9 cellular contexts compared by ENCODE assay signal in the genomic region with DNA sequence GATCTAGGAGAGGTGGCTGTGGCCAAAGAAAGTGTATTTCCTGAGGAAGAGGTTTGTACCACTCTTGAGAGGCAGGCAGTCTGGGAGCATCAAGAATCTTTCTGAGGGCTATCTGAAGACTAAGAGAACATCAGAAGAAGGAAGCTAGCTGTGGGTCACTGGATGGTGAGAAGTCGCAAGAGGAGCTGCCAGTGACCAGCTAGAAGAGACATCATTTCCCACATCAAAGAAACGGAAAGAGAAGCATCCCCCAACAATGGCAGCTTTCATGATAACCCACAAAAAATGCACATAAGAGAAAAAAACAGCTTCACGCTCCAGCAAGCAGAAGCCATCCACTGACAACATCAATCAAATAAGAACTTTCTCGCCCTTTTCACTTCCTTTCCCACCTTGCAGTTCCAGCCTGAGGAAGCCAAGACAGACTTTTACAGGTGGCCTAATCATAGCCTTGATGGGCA. TPM values are rescaled to one million over a fixed set of nuclear protein-coding genes. Genes with fewer than 3 reads are reported as not detected.
DNase-seq lines count a peak whose midpoint lies in the region; ATAC-seq and TF ChIP-seq lines count a peak whose summit lies in the region.
"Had no signal": no experiment of that assay in that cellular context is flagged by ENCODE, and none has a peak within 500 bp of the region (broad histone marks: within the 10 kb centered on the region; RNA-seq: fewer than 3 reads in every experiment).

No MANE protein-coding gene starts in this region.

- H3K27me3 ChIP-seq in left ventricle myocardium inferior (ENCODE audit: low read depth): no peaks in the 10 kb centered on the region

- CTCF ChIA-PET in activated CD4-positive, alpha-beta T cell treated with anti-CD3 and anti-CD28 coated beads, Interleukin-2, amount 10 ng/mL, durations not matched to agents 7 days and 5 days (lab: Charles Lee): no interaction called here

- H3K36me3 ChIP-seq in left ventricle myocardium inferior: no peaks in the 10 kb centered on the region

- peak overlapping the region; percentile 32 for H3K4me3 Mint-ChIP-seq in activated CD4-positive, alpha-beta T cell treated with anti-CD3 and anti-CD28 coated beads, Interleukin-2, amount 10 ng/mL, durations not matched to agents 7 days and 5 days
- H3K4me3 Mint-ChIP-seq in naive thymus-derived CD8-positive, alpha-beta T cell: peak overlapping the region; percentile 53 to 79 (median 68)

- H3K36me3 Mint-ChIP-seq in activated CD4-positive, alpha-beta T cell treated with anti-CD3 and anti-CD28 coated beads, Interleukin-2, amount 10 ng/mL, durations not matched to agents 7 days and 5 days (ENCODE audit: low read depth): peaks cover 4% of the 10 kb centered on the region
- peaks cover 0 to 10% (median 0%) of the 10 kb centered on the region in 3 donors for H3K36me3 Mint-ChIP-seq in naive thymus-derived CD8-positive, alpha-beta T cell

- peaks cover 10% of the 10 kb centered on the region for H3K9me3 Mint-ChIP-seq in activated CD4-positive, alpha-beta T cell treated with anti-CD3 and anti-CD28 coated beads, Interleukin-2, amount 10 ng/mL, durations not matched to agents 7 days and 5 days
- H3K9me3 Mint-ChIP-seq in naive thymus-derived CD8-positive, alpha-beta T cell: peaks cover 0 to 31% (median 7%) of the 10 kb centered on the region in 9 donors

- no peaks in the 10 kb centered on the region for H3K9me3 ChIP-seq in left ventricle myocardium inferior (replicated peaks)

- H3K27ac ChIP-seq in left ventricle myocardium inferior (replicated peaks): no peak overlapping the region

- DNase-seq in activated CD4-positive, alpha-beta T cell treated with anti-CD3 and anti-CD28 coated beads, Interleukin-2, amount 10 ng/mL, durations not matched to agents 7 days and 5 days: peak; percentile 48
- DNase-seq in activated CD4-positive, alpha-beta T cell treated with anti-CD3 and anti-CD28 coated beads for 48 hours: no peak
- DNase-seq in KBM-7 (peak; percentile 31), left ventricle myocardium inferior (no peak), retina (no peak), omental fat pad (ENCODE audit: low spot score) (no peak)
- DNase-seq in naive thymus-derived CD8-positive, alpha-beta T cell: peak in 6 of 10 donors; percentile 24 to 65 (median 51)
- DNase-seq: Kasumi-1 had no signal

- POLR2A ChIA-PET in activated CD4-positive, alpha-beta T cell treated with anti-CD3 and anti-CD28 coated beads, Interleukin-2, amount 10 ng/mL, durations not matched to agents 7 days and 5 days (lab: Charles Lee): no interaction called here
- POLR2A ChIA-PET in naive thymus-derived CD8-positive, alpha-beta T cell (lab: Charles Lee): interaction anchor here (0.6 to 3.8 kb wide), 5 partner anchors 10 to 260 kb away, joined by 4 to 28 read pairs (median 5); a partner anchor contains a TSS

- ATAC-seq in GM21786 (IDR thresholded peaks at IDR 0.05; ENCODE audit: unreplicated experiment) (peak; percentile 84), omental fat pad (ENCODE audit: low FRiP score) (no peak)
- peak; percentile 75 to 81 for ATAC-seq in naive thymus-derived CD8-positive, alpha-beta T cell

- H3K4me1 ChIP-seq in left ventricle myocardium inferior: no peaks in the 10 kb centered on the region

- H3K4me1 Mint-ChIP-seq in activated CD4-positive, alpha-beta T cell treated with anti-CD3 and anti-CD28 coated beads, Interleukin-2, amount 10 ng/mL, durations not matched to agents 7 days and 5 days: peaks cover 42% of the 10 kb centered on the region
- H3K4me1 Mint-ChIP-seq in naive thymus-derived CD8-positive, alpha-beta T cell: peaks cover 29 to 61% (median 43%) of the 10 kb centered on the region in 4 donors

- in situ Hi-C loops in KBM-7 (cut with MboI; ENCODE audit: low pct_unique_long_range_greater_than_20kb, low sequenced_read_pairs): no loop called here

- H3K27me3 Mint-ChIP-seq in activated CD4-positive, alpha-beta T cell treated with anti-CD3 and anti-CD28 coated beads, Interleukin-2, amount 10 ng/mL, durations not matched to agents 7 days and 5 days: peaks cover 4% of the 10 kb centered on the region
- H3K27me3 Mint-ChIP-seq in naive thymus-derived CD8-positive, alpha-beta T cell: no peaks in the 10 kb centered on the region

- no peak for TF ChIP-seq CTCF in left ventricle myocardium inferior (IDR thresholded peaks at IDR 0.05; ENCODE audit: borderline replicate concordance)
- TF ChIP-seq CTCF in omental fat pad (IDR thresholded peaks at IDR 0.05): no peak

- H3K27ac Mint-ChIP-seq in activated CD4-positive, alpha-beta T cell treated with anti-CD3 and anti-CD28 coated beads, Interleukin-2, amount 10 ng/mL, durations not matched to agents 7 days and 5 days: peak overlapping the region; percentile 82
- H3K27ac Mint-ChIP-seq in naive thymus-derived CD8-positive, alpha-beta T cell: peak overlapping the region; percentile 27 to 94 (median 86)

- intact Hi-C loops in left ventricle myocardium inferior (cut with micrococcal nuclease): no loop called here

- no peak overlapping the region for H3K4me3 ChIP-seq in left ventricle myocardium inferior

RNA-seq across cellular contexts. Expression of a gene that starts 25.0 kb away (rescaled TPM):
- 10 to 100 TPM; 56.3 to 57.6 TPM for total RNA-seq in activated CD4-positive, alpha-beta T cell treated with anti-CD3 and anti-CD28 coated beads, Interleukin-2, amount 10 ng/mL, durations not matched to agents 7 days and 5 days
- 10 to 100 TPM; 32.7 to 35.9 TPM for total RNA-seq in naive thymus-derived CD8-positive, alpha-beta T cell
- 10 to 100 TPM; 14.7 to 21.2 (median 15.1) TPM for polyA plus RNA-seq in naive thymus-derived CD8-positive, alpha-beta T cell
- total RNA-seq in left ventricle myocardium inferior (3.4 TPM), omental fat pad (10 to 100 TPM in 1 of 4 donors, 1 to 10 TPM in 3; 4.6 to 10.4 (median 7.4) TPM)

Comparison
In these comparisons a context has a peak if more than half of its experiments do, and no peak if none do; other contexts are left out.
1. DNase-seq: peak in activated CD4-positive, alpha-beta T cell treated with anti-CD3 and anti-CD28 coated beads, Interleukin-2, amount 10 ng/mL, durations not matched to agents 7 days and 5 days (single experiment), KBM-7 (single experiment) and naive thymus-derived CD8-positive, alpha-beta T cell (6 of 10); none in activated CD4-positive, alpha-beta T cell treated with anti-CD3 and anti-CD28 coated beads for 48 hours (single experiment), left ventricle myocardium inferior (single experiment), retina (single experiment) and omental fat pad (single experiment).